10 cellular contexts compared by ENCODE assay signal in genomic region chr14:52355016-52355430, GRCh38. TPM values are rescaled to one million over a fixed set of nuclear protein-coding genes. Genes with fewer than 3 reads are reported as not detected.
DNase-seq lines count a peak whose midpoint lies in the region; ATAC-seq and TF ChIP-seq lines count a peak whose summit lies in the region.
"Had no signal": no experiment of that assay in that cellular context is flagged by ENCODE, and none has a peak within 500 bp of the region (broad histone marks: within the 10 kb centered on the region; RNA-seq: fewer than 3 reads in every experiment).

No MANE protein-coding gene starts in this region.

- TF ChIP-seq CTCF in GM23338 (conservative IDR thresholded peaks at IDR 0.05; ENCODE audit: low read depth in 2 of 2) = no peak

- H3K4me3 ChIP-seq in ACC112 (ENCODE audit: low read depth, low read length) (peak overlapping the region; percentile 66), GM23338 (no peak overlapping the region)
- H3K4me3 ChIP-seq: dorsolateral prefrontal cortex had no signal

- DNase-seq in HS-5 (ENCODE audit: low read depth) (peak; percentile 87), left kidney (ENCODE audit: low read depth, low spot score) (peak; percentile 34), GDM1 (lab: John Stamatoyannopoulos, UW) (no peak), GM23338 (ENCODE audit: low spot score) (no peak)
- no peak for DNase-seq in activated naive CD8-positive, alpha-beta T cell treated with anti-CD3 and anti-CD28 coated beads, Interleukin-2, amount 10 ng/mL, durations not matched to agents 7 days and 5 days
- DNase-seq: dorsolateral prefrontal cortex, KG1 had no signal

- no peaks in the 10 kb centered on the region for H3K79me2 ChIP-seq in ACC112 (ENCODE audit: control insufficient read depth, insufficient read depth, low read length, unreplicated experiment)
- H3K79me2 ChIP-seq in GM23338 (replicated peaks; ENCODE audit: insufficient read depth) = no peaks in the 10 kb centered on the region

- no peaks in the 10 kb centered on the region for H4K20me1 ChIP-seq in GM23338 (replicated peaks; ENCODE audit: insufficient read depth)

- H2AFZ ChIP-seq in ACC112 (ENCODE audit: low read length, unreplicated experiment) (peak overlapping the region; percentile 95), GM23338 (no peak overlapping the region)

- H3K36me3 ChIP-seq in ACC112 (ENCODE audit: insufficient read depth, low read length) (no peaks in the 10 kb centered on the region), GM23338 (ENCODE audit: insufficient read depth) (no peaks in the 10 kb centered on the region)

- H3K9me3 Mint-ChIP-seq in activated naive CD8-positive, alpha-beta T cell treated with anti-CD3 and anti-CD28 coated beads, Interleukin-2, amount 10 ng/mL, durations not matched to agents 7 days and 5 days = peaks cover 6% of the 10 kb centered on the region
- no peaks in the 10 kb centered on the region for H3K9me3 Mint-ChIP-seq in GM23338

- H3K27me3 Mint-ChIP-seq in activated naive CD8-positive, alpha-beta T cell treated with anti-CD3 and anti-CD28 coated beads, Interleukin-2, amount 10 ng/mL, durations not matched to agents 7 days and 5 days = no peaks in the 10 kb centered on the region
- no peaks in the 10 kb centered on the region for H3K27me3 Mint-ChIP-seq in GM23338 (ENCODE audit: insufficient read depth, low read depth, poor library complexity)

- H3F3A ChIP-seq in GM23338 (replicated peaks; ENCODE audit: low read depth) = no peaks in the 10 kb centered on the region

- H3K4me1 ChIP-seq in ACC112 (ENCODE audit: control insufficient read depth, insufficient read depth, low read length, unreplicated experiment) = peaks cover 55% of the 10 kb centered on the region
- H3K4me1 ChIP-seq in GM23338 (ENCODE audit: insufficient read depth) = no peaks in the 10 kb centered on the region

- H3K27ac ChIP-seq in ACC112 (ENCODE audit: low read depth, low read length) (peak overlapping the region; percentile 99), GM23338 (ENCODE audit: low read depth) (no peak overlapping the region)
- H3K27ac ChIP-seq: dorsolateral prefrontal cortex had no signal

- H3K27me3 ChIP-seq in ACC112 (ENCODE audit: insufficient read depth, low read length) (no peaks in the 10 kb centered on the region), GM23338 (ENCODE audit: insufficient read depth) (no peaks in the 10 kb centered on the region)

- POLR2A ChIA-PET in activated naive CD8-positive, alpha-beta T cell treated with anti-CD3 and anti-CD28 coated beads, Interleukin-2, amount 10 ng/mL, durations not matched to agents 7 days and 5 days (lab: Charles Lee) = interaction anchor here (6.8 kb wide), 1 partner anchor 39 kb away, joined by 225 read pairs; the partner anchor contains the start of gene PTGER2

- H3K9me2 ChIP-seq in GM23338 (ENCODE audit: insufficient read depth) = no peaks in the 10 kb centered on the region

- no peak for ATAC-seq in activated naive CD8-positive, alpha-beta T cell treated with anti-CD3 and anti-CD28 coated beads, Interleukin-2, amount 10 ng/mL, durations not matched to agents 7 days and 5 days (ENCODE audit: low read depth)
- ATAC-seq in GM21825 (IDR thresholded peaks at IDR 0.05; ENCODE audit: unreplicated experiment) (no peak), GM18502 (IDR thresholded peaks at IDR 0.05; ENCODE audit: poor library complexity, unreplicated experiment) (no peak), GM23338 (no peak)

- H3K36me3 Mint-ChIP-seq in activated naive CD8-positive, alpha-beta T cell treated with anti-CD3 and anti-CD28 coated beads, Interleukin-2, amount 10 ng/mL, durations not matched to agents 7 days and 5 days = peaks cover 30% of the 10 kb centered on the region
- no peaks in the 10 kb centered on the region for H3K36me3 Mint-ChIP-seq in GM23338 (ENCODE audit: low read depth)

- peak overlapping the region; percentile 88 for H3K27ac Mint-ChIP-seq in activated naive CD8-positive, alpha-beta T cell treated with anti-CD3 and anti-CD28 coated beads, Interleukin-2, amount 10 ng/mL, durations not matched to agents 7 days and 5 days
- no peak overlapping the region for H3K27ac Mint-ChIP-seq in GM23338

- peak overlapping the region; percentile 61 for H3K4me3 Mint-ChIP-seq in activated naive CD8-positive, alpha-beta T cell treated with anti-CD3 and anti-CD28 coated beads, Interleukin-2, amount 10 ng/mL, durations not matched to agents 7 days and 5 days
- H3K4me3 Mint-ChIP-seq in GM23338 = no peak overlapping the region

- no peak overlapping the region for H3K4me2 ChIP-seq in GM23338

- H3K4me1 Mint-ChIP-seq in activated naive CD8-positive, alpha-beta T cell treated with anti-CD3 and anti-CD28 coated beads, Interleukin-2, amount 10 ng/mL, durations not matched to agents 7 days and 5 days = peaks cover 56% of the 10 kb centered on the region
- no peaks in the 10 kb centered on the region for H3K4me1 Mint-ChIP-seq in GM23338

TF ChIP-seq in GM23338, 12 proteins besides CTCF, POLR2A, EP300 and RAD21:
- TF ChIP-seq ZNF114 (CRISPR knock-in tag; IDR thresholded peaks at IDR 0.05) (no peak), EZH2phosphoT487 (IDR thresholded peaks at IDR 0.05; ENCODE audit: unreplicated experiment) (no peak)
TF ChIP-seq in GM23338: peak in this region for 0.

RNA-seq across cellular contexts. Expression of gene PTGER2, which starts 40.9 kb away (rescaled TPM):
- 100 to 1,000 TPM; 115 to 119 TPM for total RNA-seq in activated naive CD8-positive, alpha-beta T cell treated with anti-CD3 and anti-CD28 coated beads, Interleukin-2, amount 10 ng/mL, durations not matched to agents 7 days and 5 days
- 1.2 and 1.3 TPM in 2 replicates for total RNA-seq in GM23338 (2014; rRNA removed; shearing (Covaris generic))
- 1.3 and 1.9 TPM in 2 replicates for polyA plus RNA-seq in GM23338 (2016; fragmentation: Nextera tagmentation; extraction: Ambion mirVana)

Comparison
In these comparisons a context has a peak if more than half of its experiments do, and no peak if none do; other contexts are left out.
1. DNase-seq: peak in HS-5 (single experiment) and left kidney (single experiment); none in activated naive CD8-positive, alpha-beta T cell treated with anti-CD3 and anti-CD28 coated beads, Interleukin-2, amount 10 ng/mL, durations not matched to agents 7 days and 5 days (single experiment), GDM1 (single experiment) and GM23338 (single experiment).
2. RNA of gene PTGER2, which starts 40.9 kb away (total RNA-seq): 115 to 119 TPM in activated naive CD8-positive, alpha-beta T cell treated with anti-CD3 and anti-CD28 coated beads, Interleukin-2, amount 10 ng/mL, durations not matched to agents 7 days and 5 days; 1.2 to 1.3 TPM in GM23338; every median in the first group is over 10 times any median in the second.